25 cellular contexts compared by ENCODE assay signal in genomic region chr14:71332476-71332875, GRCh38. TPM values are rescaled to one million over a fixed set of nuclear protein-coding genes. Genes with fewer than 3 reads are reported as not detected.
A peak's percentile ranks its signal among the peaks of the same experiment; 100 is the strongest.
DNase-seq lines count a peak whose midpoint lies in the region; ATAC-seq, FAIRE-seq and TF ChIP-seq lines count a peak whose summit lies in the region.
"Had no signal": no experiment of that assay in that cellular context is flagged by ENCODE, and none has a peak within 500 bp of the region (broad histone marks: within the 10 kb centered on the region; RNA-seq: fewer than 3 reads in every experiment).

No MANE protein-coding gene starts in this region.

- peak in 1 of 2 donors; percentile 31 for DNase-seq in activated T-cell treated with anti-CD3 and anti-CD28 coated beads, Interleukin-2, amount 50 U/mL, for 72 hours
- no peak for DNase-seq in activated T-cell treated with anti-CD3 and anti-CD28 coated beads, Interleukin-2, amount 50 U/mL, for 48 hours
- DNase-seq in activated T-helper 2 cell treated with anti-CD3 and anti-CD28 coated beads, Interferon-gamma antibody, Interleukin-2, Interleukin-4, amounts not matched to agents 10 μg/mL and 5 μg/mL and 100 μg/mL, durations not matched to agents 14 hours and 24 hours and 36 hours (ENCODE audit: low spot score) = no peak
- DNase-seq in endothelial cell of umbilical vein (ENCODE audit: low read depth, low spot score) (no peak), NCI-H524 (lab: John Stamatoyannopoulos, UW) (no peak)
- no peak for DNase-seq in stimulated activated naive CD8-positive, alpha-beta T cell treated with anti-CD3 and anti-CD28 coated beads, Interleukin-15, amount 100 ng/mL, for 72 hours
- DNase-seq: ACHN; BE2C; C1 segment of cervical spinal cord; CD4-positive, CD25-positive, alpha-beta regulatory T cell; CD8-positive, alpha-beta memory T cell; COR-L47; DMS 273 treated with DMSO at 0.1 percent for 48 hours; DMS53; DND-41; EL; GOT3; H7; HFFc6 had no signal

- no TSS peak for BruUV-seq in endothelial cell of umbilical vein (replicated peaks; lab: Mats Ljungman, UMichigan)

- H3K4me3 Mint-ChIP-seq in activated T-cell treated with anti-CD3 and anti-CD28 coated beads, Interleukin-2, amount 50 U/mL, for 72 hours = peak overlapping the region in 1 of 2 donors; percentile 82
- no peak overlapping the region for H3K4me3 Mint-ChIP-seq in activated T-helper 2 cell treated with anti-CD3 and anti-CD28 coated beads, Interferon-gamma antibody, Interleukin-2, Interleukin-4, amounts not matched to agents 10 μg/mL and 5 μg/mL and 100 μg/mL, durations not matched to agents 14 hours and 24 hours and 36 hours (ENCODE audit: low read depth)
- H3K4me3 Mint-ChIP-seq in stimulated activated naive CD8-positive, alpha-beta T cell treated with anti-CD3 and anti-CD28 coated beads, Interleukin-15, amount 100 ng/mL, for 72 hours = peak overlapping the region in 1 of 2 donors; percentile 24
- H3K4me3 Mint-ChIP-seq: CD4-positive, CD25-positive, alpha-beta regulatory T cell; CD8-positive, alpha-beta memory T cell; HFFc6 had no signal

- POLR2A ChIA-PET in endothelial cell of umbilical vein (lab: Charles Lee) = no interaction called here

- H4K20me1 ChIP-seq in endothelial cell of umbilical vein (replicated peaks; ENCODE audit: control insufficient read depth, extremely low read depth, insufficient read depth, low read length) = no peaks in the 10 kb centered on the region

- H3K9me3 Mint-ChIP-seq in activated T-cell treated with anti-CD3 and anti-CD28 coated beads, Interleukin-2, amount 50 U/mL, for 72 hours = peaks cover 4 to 9% of the 10 kb centered on the region in 2 donors
- H3K9me3 Mint-ChIP-seq in activated T-helper 2 cell treated with anti-CD3 and anti-CD28 coated beads, Interferon-gamma antibody, Interleukin-2, Interleukin-4, amounts not matched to agents 10 μg/mL and 5 μg/mL and 100 μg/mL, durations not matched to agents 14 hours and 24 hours and 36 hours = peaks cover 8% of the 10 kb centered on the region
- H3K9me3 Mint-ChIP-seq in stimulated activated naive CD8-positive, alpha-beta T cell treated with anti-CD3 and anti-CD28 coated beads, Interleukin-15, amount 100 ng/mL, for 72 hours = peaks cover 7 to 9% of the 10 kb centered on the region in 2 donors
- H3K9me3 Mint-ChIP-seq: CD8-positive, alpha-beta memory T cell; HFFc6 had no signal

- no peaks in the 10 kb centered on the region for H3K27me3 Mint-ChIP-seq in activated T-cell treated with anti-CD3 and anti-CD28 coated beads, Interleukin-2, amount 50 U/mL, for 72 hours (ENCODE audit: low read depth)
- no peaks in the 10 kb centered on the region for H3K27me3 Mint-ChIP-seq in activated T-helper 2 cell treated with anti-CD3 and anti-CD28 coated beads, Interferon-gamma antibody, Interleukin-2, Interleukin-4, amounts not matched to agents 10 μg/mL and 5 μg/mL and 100 μg/mL, durations not matched to agents 14 hours and 24 hours and 36 hours (ENCODE audit: low read depth)
- no peaks in the 10 kb centered on the region for H3K27me3 Mint-ChIP-seq in stimulated activated naive CD8-positive, alpha-beta T cell treated with anti-CD3 and anti-CD28 coated beads, Interleukin-15, amount 100 ng/mL, for 72 hours
- H3K27me3 Mint-ChIP-seq: CD4-positive, CD25-positive, alpha-beta regulatory T cell; CD8-positive, alpha-beta memory T cell; IgD-negative memory B cell had no signal

- no peak overlapping the region for H2AFZ ChIP-seq in endothelial cell of umbilical vein (ENCODE audit: low read depth, low read length)

- FAIRE-seq in endothelial cell of umbilical vein (lab: Jason Lieb, UNC) = peak; percentile 4
- FAIRE-seq: A204.1, GM12892, HepG2 had no signal

- TF ChIP-seq CTCF in endothelial cell of umbilical vein (IDR thresholded peaks at IDR 0.05; ENCODE audit: extremely low read depth in 1 of 2, insufficient read depth in 1 of 2, low read depth in 1 of 2, low read length in 2 of 2) = no peak

- H3K9ac ChIP-seq in endothelial cell of umbilical vein (replicated peaks; ENCODE audit: extremely low read depth, insufficient read depth, low read length) = no peak overlapping the region

- intact Hi-C loops in activated T-helper 2 cell treated with anti-CD3 and anti-CD28 coated beads, Interferon-gamma antibody, Interleukin-2, Interleukin-4, amounts not matched to agents 10 μg/mL and 5 μg/mL and 100 μg/mL, durations not matched to agents 14 hours and 24 hours and 36 hours (cut with micrococcal nuclease) = loop anchor here (1.0 to 5.0 kb wide), 7 partner anchors 18 to 223 kb away; no protein-coding TSS in a partner anchor
- intact Hi-C loops in endothelial cell of umbilical vein (cut with micrococcal nuclease) = no loop called here

- no peaks in the 10 kb centered on the region for H3K4me1 ChIP-seq in endothelial cell of umbilical vein (ENCODE audit: control insufficient read depth, extremely low read depth, insufficient read depth, low read length)
- H3K4me1 ChIP-seq: BE2C had no signal

- peaks cover 63% of the 10 kb centered on the region for H3K4me1 Mint-ChIP-seq in activated T-cell treated with anti-CD3 and anti-CD28 coated beads, Interleukin-2, amount 50 U/mL, for 72 hours (ENCODE audit: low read depth)
- H3K4me1 Mint-ChIP-seq in activated T-helper 2 cell treated with anti-CD3 and anti-CD28 coated beads, Interferon-gamma antibody, Interleukin-2, Interleukin-4, amounts not matched to agents 10 μg/mL and 5 μg/mL and 100 μg/mL, durations not matched to agents 14 hours and 24 hours and 36 hours (ENCODE audit: low read depth) = peaks cover 57% of the 10 kb centered on the region
- peaks cover 72% of the 10 kb centered on the region for H3K4me1 Mint-ChIP-seq in stimulated activated naive CD8-positive, alpha-beta T cell treated with anti-CD3 and anti-CD28 coated beads, Interleukin-15, amount 100 ng/mL, for 72 hours

- no peak overlapping the region for H3K27ac Mint-ChIP-seq in activated T-cell treated with anti-CD3 and anti-CD28 coated beads, Interleukin-2, amount 50 U/mL, for 72 hours
- H3K27ac Mint-ChIP-seq in activated T-helper 2 cell treated with anti-CD3 and anti-CD28 coated beads, Interferon-gamma antibody, Interleukin-2, Interleukin-4, amounts not matched to agents 10 μg/mL and 5 μg/mL and 100 μg/mL, durations not matched to agents 14 hours and 24 hours and 36 hours = peak overlapping the region; percentile 7
- peak overlapping the region in 1 of 2 donors; percentile 57 for H3K27ac Mint-ChIP-seq in stimulated activated naive CD8-positive, alpha-beta T cell treated with anti-CD3 and anti-CD28 coated beads, Interleukin-15, amount 100 ng/mL, for 72 hours
- H3K27ac Mint-ChIP-seq: CD4-positive, CD25-positive, alpha-beta regulatory T cell; CD8-positive, alpha-beta memory T cell; HFFc6; IgD-negative memory B cell had no signal

- H3K9me3 ChIP-seq in endothelial cell of umbilical vein (replicated peaks; ENCODE audit: control insufficient read depth, insufficient read depth, low read length) = no peaks in the 10 kb centered on the region
- H3K9me3 ChIP-seq: BE2C had no signal

- no peak overlapping the region for H3K4me3 ChIP-seq in endothelial cell of umbilical vein (replicated peaks in 1 of 3; ENCODE audit: insufficient read depth in 1 of 3, low read depth in 1 of 3, low read length in 3 of 3)

- no peak overlapping the region for H3K4me2 ChIP-seq in endothelial cell of umbilical vein (ENCODE audit: insufficient read depth, low read length)

- no peaks in the 10 kb centered on the region for H3K79me2 ChIP-seq in endothelial cell of umbilical vein (ENCODE audit: control insufficient read depth, insufficient read depth, low read length)

- CTCF ChIA-PET in endothelial cell of umbilical vein (lab: Charles Lee) = no interaction called here

- H3K36me3 ChIP-seq in endothelial cell of umbilical vein (ENCODE audit: control insufficient read depth in 2 of 2, extremely low read depth in 1 of 2, insufficient read depth in 2 of 2, low read length in 2 of 2) = no peaks in the 10 kb centered on the region
- H3K36me3 ChIP-seq: BE2C had no signal

- dilution Hi-C loops in endothelial cell of umbilical vein (cut with MboI; ENCODE audit: extremely low pct_ligation_motif_present, low sequenced_read_pairs) = no loop called here

- TF ChIP-seq POLR2A in endothelial cell of umbilical vein (IDR thresholded peaks at IDR 0.05; ENCODE audit: low read depth, low read length) = no peak

- peaks cover 11 to 13% of the 10 kb centered on the region in 2 donors for H3K36me3 Mint-ChIP-seq in activated T-cell treated with anti-CD3 and anti-CD28 coated beads, Interleukin-2, amount 50 U/mL, for 72 hours (ENCODE audit: insufficient read depth in 2 of 2)
- H3K36me3 Mint-ChIP-seq in activated T-helper 2 cell treated with anti-CD3 and anti-CD28 coated beads, Interferon-gamma antibody, Interleukin-2, Interleukin-4, amounts not matched to agents 10 μg/mL and 5 μg/mL and 100 μg/mL, durations not matched to agents 14 hours and 24 hours and 36 hours (ENCODE audit: low read depth) = peaks cover 77% of the 10 kb centered on the region

- H3K9me1 ChIP-seq in endothelial cell of umbilical vein (replicated peaks; ENCODE audit: control insufficient read depth, extremely low read depth, insufficient read depth, low read length) = no peaks in the 10 kb centered on the region

- no peak overlapping the region for H3K27ac ChIP-seq in endothelial cell of umbilical vein (ENCODE audit: insufficient read depth, low read depth, low read length)

- no peaks in the 10 kb centered on the region for H3K27me3 ChIP-seq in endothelial cell of umbilical vein (ENCODE audit: control insufficient read depth in 2 of 2, insufficient read depth in 2 of 2, low read length in 2 of 2)
- H3K27me3 ChIP-seq: BE2C had no signal

- peak; percentile 4 to 21 for ATAC-seq in activated T-cell treated with anti-CD3 and anti-CD28 coated beads, Interleukin-2, amount 50 U/mL, for 72 hours (replicated peaks in 1 of 2)
- ATAC-seq in stimulated activated naive CD8-positive, alpha-beta T cell treated with anti-CD3 and anti-CD28 coated beads, Interleukin-15, amount 100 ng/mL, for 72 hours = peak; percentile 52
- no peak for ATAC-seq in HG03469 (IDR thresholded peaks at IDR 0.05; ENCODE audit: unreplicated experiment)
- ATAC-seq: HCT116, HepG2 had no signal

RNA-seq across cellular contexts. Expression of gene SIPA1L1, which starts 12.2 kb away (rescaled TPM):
- total RNA-seq in activated T-cell treated with anti-CD3 and anti-CD28 coated beads, Interleukin-2, amount 50 U/mL, for 72 hours = 100 to 1,000 TPM in 1 of 2 donors, 10 to 100 TPM in 1; 89.7 to 126 TPM
- 132 TPM in 2 replicates for total RNA-seq in activated T-helper 2 cell treated with anti-CD3 and anti-CD28 coated beads, Interferon-gamma antibody, Interleukin-2, Interleukin-4, amounts not matched to agents 10 μg/mL and 5 μg/mL and 100 μg/mL, durations not matched to agents 14 hours and 24 hours and 36 hours
- total RNA-seq in endothelial cell of umbilical vein = 26.6 and 28.5 TPM in 2 replicates
- 11.4 and 13.3 TPM in 2 replicates for polyA plus RNA-seq in endothelial cell of umbilical vein
- polyA plus RNA-seq in endothelial cell of umbilical vein (2011; cell fraction: cytosol; rRNA removed) = 13.6 and 13.7 TPM in 2 replicates
- 38.6 and 40.2 TPM in 2 replicates for polyA plus RNA-seq in endothelial cell of umbilical vein (2011; cell fraction: nucleus; rRNA removed)
- polyA plus RNA-seq in endothelial cell of umbilical vein (2012) = 11.9 and 22.6 TPM in 2 replicates
- 24.3 and 28.2 TPM in 2 replicates for polyA minus RNA-seq in endothelial cell of umbilical vein
- 92.7 TPM for polyA minus RNA-seq in endothelial cell of umbilical vein (2011; cell fraction: cytosol; rRNA and poly(A)+ RNA removed)
- 39.8 and 54.1 TPM in 2 replicates for polyA minus RNA-seq in endothelial cell of umbilical vein (2011; cell fraction: nucleus; rRNA and poly(A)+ RNA removed)
